ENCODE assay signal across 8 cellular contexts in the genomic region with DNA sequence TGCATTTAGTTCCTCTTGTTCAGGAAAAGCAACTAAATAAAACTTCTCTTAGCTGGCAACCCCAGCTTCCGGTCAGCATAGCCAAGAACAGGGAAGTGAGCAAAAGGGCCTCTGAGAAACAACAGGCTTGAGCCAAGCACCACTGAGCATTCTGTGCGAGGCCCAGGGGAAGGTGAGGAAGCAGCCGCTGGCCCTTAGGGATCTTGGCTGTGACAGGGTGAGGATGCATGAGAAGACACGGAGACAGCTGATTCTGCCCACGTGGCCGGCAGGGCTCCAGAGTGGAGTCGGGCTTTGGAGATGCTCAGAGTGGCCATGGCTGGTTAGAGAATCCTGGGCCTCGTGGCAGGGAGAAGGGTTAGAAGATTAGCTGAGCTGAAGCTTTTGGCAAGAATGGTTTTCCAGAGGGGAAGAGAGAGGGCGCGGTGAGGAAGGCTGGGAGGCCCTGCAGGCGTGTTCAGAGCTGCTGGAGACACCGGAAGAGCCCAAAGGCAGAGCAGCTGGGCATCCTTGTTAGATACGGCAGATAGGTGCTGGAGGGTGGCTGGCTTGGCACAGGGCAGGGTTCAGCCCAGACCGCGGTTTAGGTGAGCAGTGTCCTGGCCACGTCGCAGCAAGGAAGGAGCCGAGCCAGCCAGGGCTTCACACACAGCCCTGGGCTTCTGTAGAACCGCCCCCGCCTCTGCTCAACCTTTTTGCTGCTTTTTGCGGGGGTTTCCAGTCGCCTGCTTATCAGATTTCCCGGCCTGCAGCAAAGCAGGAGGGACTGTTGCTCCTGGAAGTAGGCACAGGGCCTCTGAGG. TPM values are rescaled to one million over a fixed set of nuclear protein-coding genes. Genes with fewer than 3 reads are reported as not detected.
DNase-seq lines count a peak whose midpoint lies in the region; FAIRE-seq lines count a peak whose summit lies in the region.

No MANE protein-coding gene starts in this region.

- peak overlapping the region; percentile 78 for H3K27ac Mint-ChIP-seq in activated CD4-positive, alpha-beta memory T cell treated with anti-CD3 and anti-CD28 coated beads for 36 hours

- FAIRE-seq in GM18507 (lab: Jason Lieb, UNC) (peak; percentile 74), urothelium cell line (lab: Jason Lieb, UNC) (no peak)

- intact Hi-C loops in activated CD4-positive, alpha-beta memory T cell treated with anti-CD3 and anti-CD28 coated beads for 36 hours (cut with micrococcal nuclease) = loop anchor here (5.0 to 10.0 kb wide), 2 partner anchors 77 to 374 kb away; no protein-coding TSS in a partner anchor
- intact Hi-C loops in posterior vena cava (cut with DNase I) = loop anchor here (5.0 to 10.0 kb wide), 2 partner anchors 254 to 397 kb away; no protein-coding TSS in a partner anchor

- peak overlapping the region; percentile 31 for H3K4me3 Mint-ChIP-seq in activated CD4-positive, alpha-beta memory T cell treated with anti-CD3 and anti-CD28 coated beads for 36 hours

- no peaks in the 10 kb centered on the region for H3K9me3 Mint-ChIP-seq in activated CD4-positive, alpha-beta memory T cell treated with anti-CD3 and anti-CD28 coated beads for 36 hours

- H3K36me3 Mint-ChIP-seq in activated CD4-positive, alpha-beta memory T cell treated with anti-CD3 and anti-CD28 coated beads for 36 hours = peaks cover 52% of the 10 kb centered on the region

- POLR2A ChIA-PET in activated CD4-positive, alpha-beta memory T cell treated with anti-CD3 and anti-CD28 coated beads for 36 hours (lab: Charles Lee) = interaction anchor here (1.7 to 9.2 kb wide), 2 partner anchors 17 to 260 kb away, joined by 6 to 53 read pairs; a partner anchor contains a TSS

- H3K4me1 Mint-ChIP-seq in activated CD4-positive, alpha-beta memory T cell treated with anti-CD3 and anti-CD28 coated beads for 36 hours (ENCODE audit: low read depth) = peaks cover 54% of the 10 kb centered on the region

- no peak for DNase-seq in GM18507 (ENCODE audit: extremely low spot score, insufficient read length, low read depth)
- peak; percentile 75 for DNase-seq in activated CD4-positive, alpha-beta memory T cell treated with anti-CD3 and anti-CD28 coated beads for 36 hours
- peak; percentile 34 for DNase-seq in germinal center (ENCODE audit: low spot score)
- peak; percentile 92 for DNase-seq in posterior vena cava (ENCODE audit: low spot score)
- DNase-seq in NCI-H510A (lab: John Stamatoyannopoulos, UW) = no peak
- DNase-seq in urothelium cell line (ENCODE audit: low spot score) = no peak
- DNase-seq in GDM1 (lab: John Stamatoyannopoulos, UW) = no peak
- DNase-seq in NCI-H1417 (lab: John Stamatoyannopoulos, UW) = no peak

- no peaks in the 10 kb centered on the region for H3K27me3 Mint-ChIP-seq in activated CD4-positive, alpha-beta memory T cell treated with anti-CD3 and anti-CD28 coated beads for 36 hours

- CTCF ChIA-PET in activated CD4-positive, alpha-beta memory T cell treated with anti-CD3 and anti-CD28 coated beads for 36 hours (lab: Charles Lee) = interaction anchor here (0.6 to 6.7 kb wide), 9 partner anchors 9 to 398 kb away, joined by 3 to 135 read pairs (median 6); a partner anchor contains a TSS

RNA-seq across cellular contexts. Expression of a gene that starts 17.3 kb away (rescaled TPM):
- 10 to 100 TPM; 71.7 to 77.2 TPM for total RNA-seq in activated CD4-positive, alpha-beta memory T cell treated with anti-CD3 and anti-CD28 coated beads for 36 hours
- 10 to 100 TPM; 45.1 to 56.5 TPM for total RNA-seq in posterior vena cava

RNA-seq across cellular contexts. Expression of a gene that starts 46.9 kb away (rescaled TPM):
- not detected for total RNA-seq in activated CD4-positive, alpha-beta memory T cell treated with anti-CD3 and anti-CD28 coated beads for 36 hours
- 1 to 10 TPM in 1 of 2 donors, under 1 TPM in 1; 0.38 to 1.5 TPM for total RNA-seq in posterior vena cava

RNA-seq across cellular contexts. Expression of a gene that starts 58.0 kb away (rescaled TPM):
- total RNA-seq in activated CD4-positive, alpha-beta memory T cell treated with anti-CD3 and anti-CD28 coated beads for 36 hours = not detected
- total RNA-seq in posterior vena cava = 100 to 1,000 TPM in 1 of 2 donors, 10 to 100 TPM in 1; 72.2 to 403 TPM

Comparison
In these comparisons a context has a peak if more than half of its experiments do, and no peak if none do; other contexts are left out.
1. DNase-seq: peak in activated CD4-positive, alpha-beta memory T cell treated with anti-CD3 and anti-CD28 coated beads for 36 hours (single experiment), germinal center (single experiment) and posterior vena cava (single experiment); none in GM18507 (single experiment), NCI-H510A (single experiment), urothelium cell line (single experiment), GDM1 (single experiment) and NCI-H1417 (0 of 3).
2. RNA of a gene that starts 58.0 kb away (total RNA-seq): 72.2 to 403 TPM in posterior vena cava; not detected in activated CD4-positive, alpha-beta memory T cell treated with anti-CD3 and anti-CD28 coated beads for 36 hours; every median in the first group is over 10 times any median in the second.